ENCODE assay signal across 8 cellular contexts in genomic region chr2:242088471-242089212, GRCh38.
DNase-seq lines count a peak whose midpoint lies in the region.

No MANE protein-coding gene starts in this region.

- in situ Hi-C loops in HAP-1 (cut with MboI; ENCODE audit: low sequenced_read_pairs) = no loop called here

- H3K4me1 ChIP-seq in HAP-1 (peaks cover 2% of the 10 kb centered on the region; the same call in 1 of the 2 replicates), neuronal stem cell (ENCODE audit: control insufficient read depth in 2 of 2, insufficient read depth in 1 of 2, low read depth in 1 of 2, low read length in 2 of 2) (no peaks in the 10 kb centered on the region), subcutaneous abdominal adipose tissue (ENCODE audit: control insufficient read depth in 5 of 5, insufficient read depth in 5 of 5, low read length in 5 of 5) (peaks cover 0 to 27% (median 14%) of the 10 kb centered on the region in 5 donors)

- no peak overlapping the region for H3K23ac ChIP-seq in neuronal stem cell (ENCODE audit: low read depth, low read length, poor library complexity)

- H3K27me3 ChIP-seq in HAP-1 (ENCODE audit: low read depth) (no peaks in the 10 kb centered on the region), MG63 (no peaks in the 10 kb centered on the region; the same call in 1 of the 2 replicates), neuronal stem cell (ENCODE audit: control insufficient read depth in 3 of 3, insufficient read depth in 3 of 3, low read depth in 1 of 3, low read length in 3 of 3) (peaks cover 0 to 11% (median 0%) of the 10 kb centered on the region in 3 experiments), subcutaneous abdominal adipose tissue (ENCODE audit: control insufficient read depth in 5 of 5, insufficient read depth in 4 of 5, low read length in 5 of 5) (no peaks in the 10 kb centered on the region)

- H3K9ac ChIP-seq in neuronal stem cell (ENCODE audit: low read depth, low read length, poor library complexity) (peak overlapping the region; percentile 21), subcutaneous abdominal adipose tissue (ENCODE audit: low read length in 5 of 5) (peak overlapping the region in 4 of 5 donors; percentile 48 to 81 (median 65))

- no peak overlapping the region for H4K8ac ChIP-seq in neuronal stem cell (ENCODE audit: low read depth, low read length)

- DNase-seq in GDM1 (lab: John Stamatoyannopoulos, UW) (peak; percentile 78), HAP-1 (ENCODE audit: low spot score in 2 of 2) (peak; percentile 59 to 91), MG63 (peak; percentile 89), SHP77 treated with DMSO at 0.1 percent for 48 hours (lab: John Stamatoyannopoulos, UW) (peak; percentile 58), activated gamma-delta T cell (lab: John Stamatoyannopoulos, UW) (peak; percentile 92), foreskin melanocyte (peak; percentile 62), neuronal stem cell (ENCODE audit: low spot score) (peak; percentile 67)

- peak overlapping the region; percentile 66 for H3K4me2 ChIP-seq in neuronal stem cell (ENCODE audit: insufficient read depth, low read length, poor library complexity, severe bottlenecking)

- H3K9me3 ChIP-seq in HAP-1 (no peaks in the 10 kb centered on the region), MG63 (no peaks in the 10 kb centered on the region), neuronal stem cell (replicated peaks in 1 of 2; ENCODE audit: control insufficient read depth in 2 of 2, insufficient read depth in 1 of 2, low read depth in 1 of 2, low read length in 2 of 2) (no peaks in the 10 kb centered on the region), subcutaneous abdominal adipose tissue (ENCODE audit: control insufficient read depth in 5 of 5, low read length in 5 of 5) (no peaks in the 10 kb centered on the region)

- H3K4me3 ChIP-seq in HAP-1 = peak overlapping the region; percentile 68
- peak overlapping the region; percentile 71 for H3K4me3 ChIP-seq in MG63
- peak overlapping the region; percentile 74 to 95 for H3K4me3 ChIP-seq in neuronal stem cell (ENCODE audit: low read length in 2 of 2)
- H3K4me3 ChIP-seq in subcutaneous abdominal adipose tissue (ENCODE audit: low read depth in 1 of 5, low read length in 5 of 5) = peak overlapping the region in 4 of 5 donors; percentile 63 to 84 (median 75)

- no peak overlapping the region for H3K14ac ChIP-seq in neuronal stem cell (ENCODE audit: low read length)

- H3K18ac ChIP-seq in neuronal stem cell (ENCODE audit: low read length) = peak overlapping the region; percentile 48

- H3K4ac ChIP-seq in neuronal stem cell (ENCODE audit: low read length) = no peak overlapping the region

- H4K91ac ChIP-seq in neuronal stem cell (ENCODE audit: low read depth, low read length, poor library complexity) = no peak overlapping the region

- H3K36me3 ChIP-seq in HAP-1 (replicated peaks) (no peaks in the 10 kb centered on the region), MG63 (no peaks in the 10 kb centered on the region), neuronal stem cell (replicated peaks in 1 of 2; ENCODE audit: control insufficient read depth in 2 of 2, insufficient read depth in 2 of 2, low read length in 2 of 2) (no peaks in the 10 kb centered on the region), subcutaneous abdominal adipose tissue (ENCODE audit: control insufficient read depth in 5 of 5, insufficient read depth in 5 of 5, low read length in 5 of 5) (no peaks in the 10 kb centered on the region)

- no peaks in the 10 kb centered on the region for H3K79me1 ChIP-seq in neuronal stem cell (ENCODE audit: low read depth, low read length)

- H2BK120ac ChIP-seq in neuronal stem cell (ENCODE audit: low read depth, low read length) = no peak overlapping the region

- peak overlapping the region; percentile 99 for H2AFZ ChIP-seq in neuronal stem cell (ENCODE audit: low read length)

- H3K27ac ChIP-seq in neuronal stem cell (replicated peaks; ENCODE audit: low read length) (no peak overlapping the region), subcutaneous abdominal adipose tissue (ENCODE audit: low read depth, low read length) (no peak overlapping the region)

- H2BK5ac ChIP-seq in neuronal stem cell (ENCODE audit: low read length) = no peak overlapping the region

- no peak overlapping the region for H2AK5ac ChIP-seq in neuronal stem cell (ENCODE audit: low read depth, low read length)

- no peak overlapping the region for H2BK12ac ChIP-seq in neuronal stem cell (ENCODE audit: low read length)

- no CpG with 5 or more reads among the region's 103 CpGs for WGBS in neuronal stem cell (ENCODE audit: extremely low coverage in 2 of 2, insufficient read length in 2 of 2, insufficient replicate concordance in 1 of 2), 2 donors

- H2BK15ac ChIP-seq in neuronal stem cell (ENCODE audit: low read length) = no peak overlapping the region
